ENCODE assay signal across 1 cellular context in the genomic region with DNA sequence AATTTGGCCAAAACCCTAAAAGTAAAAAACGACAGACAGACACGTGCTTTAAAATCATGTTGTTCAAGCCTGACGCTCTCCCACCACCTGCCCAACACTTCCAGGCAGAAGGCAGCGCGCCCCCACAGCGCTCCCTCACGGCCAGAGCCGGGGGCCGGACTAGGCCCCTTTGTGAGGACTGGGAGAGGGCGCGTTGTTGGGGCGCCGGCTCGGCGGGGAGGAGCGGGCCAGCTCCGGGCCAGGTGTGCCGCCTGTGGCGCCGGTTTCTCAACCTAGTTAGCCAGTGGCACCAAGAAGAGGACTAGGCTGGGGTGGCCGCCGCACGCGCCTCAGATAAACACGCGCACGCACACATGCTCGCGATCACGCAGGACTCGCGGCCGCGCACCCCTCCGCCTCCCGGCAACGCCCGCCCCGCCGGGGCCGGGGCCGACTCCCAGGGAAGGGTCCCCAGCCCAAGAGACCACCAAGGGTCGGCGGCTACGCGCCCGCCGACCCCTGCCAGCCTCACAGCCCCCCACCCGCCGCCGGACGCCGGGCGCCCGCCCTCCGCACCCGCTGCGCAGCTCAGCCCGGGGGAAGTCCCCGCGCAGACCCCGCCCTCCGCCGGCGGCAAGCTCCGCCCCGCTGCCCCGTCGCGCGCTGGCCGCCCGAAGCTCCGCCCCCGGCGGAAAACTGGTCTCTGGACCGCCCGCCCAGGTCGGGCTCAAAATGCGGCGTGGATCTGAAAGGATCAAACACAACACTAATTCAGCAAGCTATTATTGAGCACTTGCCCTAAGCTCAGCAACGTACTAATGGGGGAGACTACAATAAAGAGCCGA.
A peak's percentile ranks its signal among the peaks of the same experiment; 100 is the strongest.
TF ChIP-seq lines count a peak whose summit lies in the region.

A gene (minus strand): TSS at position 584 of the 824 bp plus-strand sequence.

TF ChIP-seq in HepG2, 621 proteins besides CTCF, POLR2A, EP300 and RAD21 (continued from another document and continues in another):
- TF ChIP-seq, protein P1, sequence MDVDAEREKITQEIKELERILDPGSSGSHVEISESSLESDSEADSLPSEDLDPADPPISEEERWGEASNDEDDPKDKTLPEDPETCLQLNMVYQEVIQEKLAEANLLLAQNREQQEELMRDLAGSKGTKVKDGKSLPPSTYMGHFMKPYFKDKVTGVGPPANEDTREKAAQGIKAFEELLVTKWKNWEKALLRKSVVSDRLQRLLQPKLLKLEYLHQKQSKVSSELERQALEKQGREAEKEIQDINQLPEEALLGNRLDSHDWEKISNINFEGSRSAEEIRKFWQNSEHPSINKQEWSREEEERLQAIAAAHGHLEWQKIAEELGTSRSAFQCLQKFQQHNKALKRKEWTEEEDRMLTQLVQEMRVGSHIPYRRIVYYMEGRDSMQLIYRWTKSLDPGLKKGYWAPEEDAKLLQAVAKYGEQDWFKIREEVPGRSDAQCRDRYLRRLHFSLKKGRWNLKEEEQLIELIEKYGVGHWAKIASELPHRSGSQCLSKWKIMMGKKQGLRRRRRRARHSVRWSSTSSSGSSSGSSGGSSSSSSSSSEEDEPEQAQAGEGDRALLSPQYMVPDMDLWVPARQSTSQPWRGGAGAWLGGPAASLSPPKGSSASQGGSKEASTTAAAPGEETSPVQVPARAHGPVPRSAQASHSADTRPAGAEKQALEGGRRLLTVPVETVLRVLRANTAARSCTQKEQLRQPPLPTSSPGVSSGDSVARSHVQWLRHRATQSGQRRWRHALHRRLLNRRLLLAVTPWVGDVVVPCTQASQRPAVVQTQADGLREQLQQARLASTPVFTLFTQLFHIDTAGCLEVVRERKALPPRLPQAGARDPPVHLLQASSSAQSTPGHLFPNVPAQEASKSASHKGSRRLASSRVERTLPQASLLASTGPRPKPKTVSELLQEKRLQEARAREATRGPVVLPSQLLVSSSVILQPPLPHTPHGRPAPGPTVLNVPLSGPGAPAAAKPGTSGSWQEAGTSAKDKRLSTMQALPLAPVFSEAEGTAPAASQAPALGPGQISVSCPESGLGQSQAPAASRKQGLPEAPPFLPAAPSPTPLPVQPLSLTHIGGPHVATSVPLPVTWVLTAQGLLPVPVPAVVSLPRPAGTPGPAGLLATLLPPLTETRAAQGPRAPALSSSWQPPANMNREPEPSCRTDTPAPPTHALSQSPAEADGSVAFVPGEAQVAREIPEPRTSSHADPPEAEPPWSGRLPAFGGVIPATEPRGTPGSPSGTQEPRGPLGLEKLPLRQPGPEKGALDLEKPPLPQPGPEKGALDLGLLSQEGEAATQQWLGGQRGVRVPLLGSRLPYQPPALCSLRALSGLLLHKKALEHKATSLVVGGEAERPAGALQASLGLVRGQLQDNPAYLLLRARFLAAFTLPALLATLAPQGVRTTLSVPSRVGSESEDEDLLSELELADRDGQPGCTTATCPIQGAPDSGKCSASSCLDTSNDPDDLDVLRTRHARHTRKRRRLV (CRISPR knock-in tag; IDR thresholded peaks at IDR 0.05): no peak; the same call in 1 of the 2 replicates
- no peak; a peak in 1 of 4 replicates for TF ChIP-seq KLF16 (CRISPR knock-in tag; IDR thresholded peaks at IDR 0.05)
- TF ChIP-seq, protein P2, sequence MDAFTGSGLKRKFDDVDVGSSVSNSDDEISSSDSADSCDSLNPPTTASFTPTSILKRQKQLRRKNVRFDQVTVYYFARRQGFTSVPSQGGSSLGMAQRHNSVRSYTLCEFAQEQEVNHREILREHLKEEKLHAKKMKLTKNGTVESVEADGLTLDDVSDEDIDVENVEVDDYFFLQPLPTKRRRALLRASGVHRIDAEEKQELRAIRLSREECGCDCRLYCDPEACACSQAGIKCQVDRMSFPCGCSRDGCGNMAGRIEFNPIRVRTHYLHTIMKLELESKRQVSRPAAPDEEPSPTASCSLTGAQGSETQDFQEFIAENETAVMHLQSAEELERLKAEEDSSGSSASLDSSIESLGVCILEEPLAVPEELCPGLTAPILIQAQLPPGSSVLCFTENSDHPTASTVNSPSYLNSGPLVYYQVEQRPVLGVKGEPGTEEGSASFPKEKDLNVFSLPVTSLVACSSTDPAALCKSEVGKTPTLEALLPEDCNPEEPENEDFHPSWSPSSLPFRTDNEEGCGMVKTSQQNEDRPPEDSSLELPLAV (CRISPR knock-in tag; conservative IDR thresholded peaks at IDR 0.05; ENCODE audit: low read depth): no peak
- peak; percentile 63; the same call in 1 of the 3 replicates for TF ChIP-seq MXI1 (IDR thresholded peaks at IDR 0.05; ENCODE audit: borderline replicate concordance, low read depth, low read length)
- peak; percentile 49; the same call in 1 of the 2 replicates for TF ChIP-seq ZNF264 (CRISPR knock-in tag; IDR thresholded peaks at IDR 0.05)
- TF ChIP-seq MZF1 (CRISPR knock-in tag; IDR thresholded peaks at IDR 0.05; ENCODE audit: borderline replicate concordance): no peak
- no peak for TF ChIP-seq ZFYVE20 (CRISPR knock-in tag; IDR thresholded peaks at IDR 0.05; ENCODE audit: borderline replicate concordance, low read depth)
- TF ChIP-seq, protein P3, sequence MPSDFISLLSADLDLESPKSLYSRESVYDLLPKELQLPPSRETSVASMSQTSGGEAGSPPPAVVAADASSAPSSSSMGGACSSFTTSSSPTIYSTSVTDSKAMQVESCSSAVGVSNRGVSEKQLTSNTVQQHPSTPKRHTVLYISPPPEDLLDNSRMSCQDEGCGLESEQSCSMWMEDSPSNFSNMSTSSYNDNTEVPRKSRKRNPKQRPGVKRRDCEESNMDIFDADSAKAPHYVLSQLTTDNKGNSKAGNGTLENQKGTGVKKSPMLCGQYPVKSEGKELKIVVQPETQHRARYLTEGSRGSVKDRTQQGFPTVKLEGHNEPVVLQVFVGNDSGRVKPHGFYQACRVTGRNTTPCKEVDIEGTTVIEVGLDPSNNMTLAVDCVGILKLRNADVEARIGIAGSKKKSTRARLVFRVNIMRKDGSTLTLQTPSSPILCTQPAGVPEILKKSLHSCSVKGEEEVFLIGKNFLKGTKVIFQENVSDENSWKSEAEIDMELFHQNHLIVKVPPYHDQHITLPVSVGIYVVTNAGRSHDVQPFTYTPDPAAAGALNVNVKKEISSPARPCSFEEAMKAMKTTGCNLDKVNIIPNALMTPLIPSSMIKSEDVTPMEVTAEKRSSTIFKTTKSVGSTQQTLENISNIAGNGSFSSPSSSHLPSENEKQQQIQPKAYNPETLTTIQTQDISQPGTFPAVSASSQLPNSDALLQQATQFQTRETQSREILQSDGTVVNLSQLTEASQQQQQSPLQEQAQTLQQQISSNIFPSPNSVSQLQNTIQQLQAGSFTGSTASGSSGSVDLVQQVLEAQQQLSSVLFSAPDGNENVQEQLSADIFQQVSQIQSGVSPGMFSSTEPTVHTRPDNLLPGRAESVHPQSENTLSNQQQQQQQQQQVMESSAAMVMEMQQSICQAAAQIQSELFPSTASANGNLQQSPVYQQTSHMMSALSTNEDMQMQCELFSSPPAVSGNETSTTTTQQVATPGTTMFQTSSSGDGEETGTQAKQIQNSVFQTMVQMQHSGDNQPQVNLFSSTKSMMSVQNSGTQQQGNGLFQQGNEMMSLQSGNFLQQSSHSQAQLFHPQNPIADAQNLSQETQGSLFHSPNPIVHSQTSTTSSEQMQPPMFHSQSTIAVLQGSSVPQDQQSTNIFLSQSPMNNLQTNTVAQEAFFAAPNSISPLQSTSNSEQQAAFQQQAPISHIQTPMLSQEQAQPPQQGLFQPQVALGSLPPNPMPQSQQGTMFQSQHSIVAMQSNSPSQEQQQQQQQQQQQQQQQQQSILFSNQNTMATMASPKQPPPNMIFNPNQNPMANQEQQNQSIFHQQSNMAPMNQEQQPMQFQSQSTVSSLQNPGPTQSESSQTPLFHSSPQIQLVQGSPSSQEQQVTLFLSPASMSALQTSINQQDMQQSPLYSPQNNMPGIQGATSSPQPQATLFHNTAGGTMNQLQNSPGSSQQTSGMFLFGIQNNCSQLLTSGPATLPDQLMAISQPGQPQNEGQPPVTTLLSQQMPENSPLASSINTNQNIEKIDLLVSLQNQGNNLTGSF (CRISPR knock-in tag; IDR thresholded peaks at IDR 0.05): 0 out of 2 replicates have a peak, but pooled peaks have one; percentile 30
- TF ChIP-seq, protein P4, sequence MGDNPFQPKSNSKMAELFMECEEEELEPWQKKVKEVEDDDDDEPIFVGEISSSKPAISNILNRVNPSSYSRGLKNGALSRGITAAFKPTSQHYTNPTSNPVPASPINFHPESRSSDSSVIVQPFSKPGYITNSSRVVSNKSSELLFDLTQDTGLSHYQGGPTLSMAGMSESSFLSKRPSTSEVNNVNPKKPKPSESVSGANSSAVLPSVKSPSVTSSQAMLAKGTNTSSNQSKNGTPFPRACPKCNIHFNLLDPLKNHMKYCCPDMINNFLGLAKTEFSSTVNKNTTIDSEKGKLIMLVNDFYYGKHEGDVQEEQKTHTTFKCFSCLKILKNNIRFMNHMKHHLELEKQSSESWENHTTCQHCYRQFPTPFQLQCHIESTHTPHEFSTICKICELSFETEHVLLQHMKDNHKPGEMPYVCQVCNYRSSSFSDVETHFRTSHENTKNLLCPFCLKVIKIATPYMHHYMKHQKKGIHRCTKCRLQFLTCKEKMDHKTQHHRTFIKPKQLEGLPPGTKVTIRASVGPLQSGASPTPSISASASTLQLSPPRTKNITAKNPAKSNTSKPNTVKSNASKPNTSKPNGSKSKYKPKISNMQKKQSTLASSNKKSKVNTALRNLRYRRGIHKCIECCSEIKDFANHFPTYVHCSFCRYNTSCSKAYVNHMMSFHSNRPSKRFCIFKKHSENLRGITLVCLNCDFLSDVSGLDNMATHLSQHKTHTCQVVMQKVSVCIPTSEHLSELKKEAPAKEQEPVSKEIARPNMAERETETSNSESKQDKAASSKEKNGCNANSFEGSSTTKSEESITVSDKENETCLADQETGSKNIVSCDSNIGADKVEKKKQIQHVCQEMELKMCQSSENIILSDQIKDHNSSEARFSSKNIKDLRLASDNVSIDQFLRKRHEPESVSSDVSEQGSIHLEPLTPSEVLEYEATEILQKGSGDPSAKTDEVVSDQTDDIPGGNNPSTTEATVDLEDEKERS (CRISPR knock-in tag; IDR thresholded peaks at IDR 0.05): no peak
- TF ChIP-seq ZNF556 (CRISPR knock-in tag; IDR thresholded peaks at IDR 0.05; ENCODE audit: borderline replicate concordance): peak; percentile 81; the same call in 1 of the 2 replicates
- TF ChIP-seq ZSCAN25 (CRISPR knock-in tag; IDR thresholded peaks at IDR 0.05): no peak
- no peak for TF ChIP-seq ZNF644 (CRISPR knock-in tag; IDR thresholded peaks at IDR 0.05; ENCODE audit: low read depth)
- TF ChIP-seq FOXM1 (CRISPR knock-in tag; IDR thresholded peaks at IDR 0.05): no peak
- peak; percentile 74; the same call in 1 of the 2 replicates for TF ChIP-seq NCOA1 (CRISPR knock-in tag; IDR thresholded peaks at IDR 0.05)
- TF ChIP-seq CCDC6 (CRISPR knock-in tag; IDR thresholded peaks at IDR 0.05): no peak; the same call in 1 of the 2 replicates
- no peak for TF ChIP-seq ZNF143 (CRISPR knock-in tag; IDR thresholded peaks at IDR 0.05)
- no peak for TF ChIP-seq ZNF432 (CRISPR knock-in tag; IDR thresholded peaks at IDR 0.05; ENCODE audit: borderline replicate concordance)
- TF ChIP-seq, protein P5, sequence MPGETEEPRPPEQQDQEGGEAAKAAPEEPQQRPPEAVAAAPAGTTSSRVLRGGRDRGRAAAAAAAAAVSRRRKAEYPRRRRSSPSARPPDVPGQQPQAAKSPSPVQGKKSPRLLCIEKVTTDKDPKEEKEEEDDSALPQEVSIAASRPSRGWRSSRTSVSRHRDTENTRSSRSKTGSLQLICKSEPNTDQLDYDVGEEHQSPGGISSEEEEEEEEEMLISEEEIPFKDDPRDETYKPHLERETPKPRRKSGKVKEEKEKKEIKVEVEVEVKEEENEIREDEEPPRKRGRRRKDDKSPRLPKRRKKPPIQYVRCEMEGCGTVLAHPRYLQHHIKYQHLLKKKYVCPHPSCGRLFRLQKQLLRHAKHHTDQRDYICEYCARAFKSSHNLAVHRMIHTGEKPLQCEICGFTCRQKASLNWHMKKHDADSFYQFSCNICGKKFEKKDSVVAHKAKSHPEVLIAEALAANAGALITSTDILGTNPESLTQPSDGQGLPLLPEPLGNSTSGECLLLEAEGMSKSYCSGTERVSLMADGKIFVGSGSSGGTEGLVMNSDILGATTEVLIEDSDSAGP (CRISPR knock-in tag; IDR thresholded peaks at IDR 0.05; ENCODE audit: borderline replicate concordance): peak; percentile 75; the same call in 1 of the 2 replicates
- TF ChIP-seq, protein P6, sequence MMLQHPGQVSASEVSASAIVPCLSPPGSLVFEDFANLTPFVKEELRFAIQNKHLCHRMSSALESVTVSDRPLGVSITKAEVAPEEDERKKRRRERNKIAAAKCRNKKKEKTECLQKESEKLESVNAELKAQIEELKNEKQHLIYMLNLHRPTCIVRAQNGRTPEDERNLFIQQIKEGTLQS (CRISPR knock-in tag; IDR thresholded peaks at IDR 0.05): no peak; the same call in 1 of the 2 replicates
- TF ChIP-seq ZNF260 (CRISPR knock-in tag; IDR thresholded peaks at IDR 0.05; ENCODE audit: borderline replicate concordance, low read depth): no peak
- TF ChIP-seq ZNF136 (CRISPR knock-in tag; IDR thresholded peaks at IDR 0.05; ENCODE audit: low read depth): no peak
- peak; percentile 80 for TF ChIP-seq ZNF317 (CRISPR knock-in tag; IDR thresholded peaks at IDR 0.05)
- TF ChIP-seq ZNF761 (CRISPR knock-in tag; conservative IDR thresholded peaks at IDR 0.05): peak; percentile 83
- TF ChIP-seq, protein P7, sequence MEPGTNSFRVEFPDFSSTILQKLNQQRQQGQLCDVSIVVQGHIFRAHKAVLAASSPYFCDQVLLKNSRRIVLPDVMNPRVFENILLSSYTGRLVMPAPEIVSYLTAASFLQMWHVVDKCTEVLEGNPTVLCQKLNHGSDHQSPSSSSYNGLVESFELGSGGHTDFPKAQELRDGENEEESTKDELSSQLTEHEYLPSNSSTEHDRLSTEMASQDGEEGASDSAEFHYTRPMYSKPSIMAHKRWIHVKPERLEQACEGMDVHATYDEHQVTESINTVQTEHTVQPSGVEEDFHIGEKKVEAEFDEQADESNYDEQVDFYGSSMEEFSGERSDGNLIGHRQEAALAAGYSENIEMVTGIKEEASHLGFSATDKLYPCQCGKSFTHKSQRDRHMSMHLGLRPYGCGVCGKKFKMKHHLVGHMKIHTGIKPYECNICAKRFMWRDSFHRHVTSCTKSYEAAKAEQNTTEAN (CRISPR knock-in tag; conservative IDR thresholded peaks at IDR 0.05): peak; percentile 55; the same call in 1 of the 2 replicates
- TF ChIP-seq SRSF9 (IDR thresholded peaks at IDR 0.05; ENCODE audit: borderline replicate concordance, insufficient read depth, low read depth, low read length, poor library complexity, severe bottlenecking): no peak
- TF ChIP-seq NBN (conservative IDR thresholded peaks at IDR 0.05): no peak
- no peak for TF ChIP-seq ZNF777 (CRISPR knock-in tag; IDR thresholded peaks at IDR 0.05)
- TF ChIP-seq KDM5A (IDR thresholded peaks at IDR 0.05; ENCODE audit: borderline replicate concordance, low read length): peak; percentile 50; the same call in 1 of the 2 replicates
- no peak; the same call in 1 of the 2 replicates for TF ChIP-seq FOXJ3 (CRISPR knock-in tag; IDR thresholded peaks at IDR 0.05; ENCODE audit: borderline replicate concordance)
- TF ChIP-seq NFIB (CRISPR knock-in tag; IDR thresholded peaks at IDR 0.05; ENCODE audit: borderline replicate concordance): 0 out of 2 replicates have a peak, but pooled peaks have one; percentile 38
